9 cellular contexts compared by ENCODE assay signal in genomic region chr1:100866041-100866900, GRCh38. TPM values are rescaled to one million over a fixed set of nuclear protein-coding genes. Genes with fewer than 3 reads are reported as not detected.
DNase-seq lines count a peak whose midpoint lies in the region; ATAC-seq, FAIRE-seq and TF ChIP-seq lines count a peak whose summit lies in the region.
"Had no signal": no experiment of that assay in that cellular context is flagged by ENCODE, and none has a peak within 500 bp of the region (broad histone marks: within the 10 kb centered on the region; RNA-seq: fewer than 3 reads in every experiment).

No MANE protein-coding gene starts in this region.

- ATAC-seq in GM19351 (IDR thresholded peaks at IDR 0.05; ENCODE audit: unreplicated experiment) (peak; percentile 74), K562 (peak; percentile 84)

- FAIRE-seq in K562 (lab: Jason Lieb, UNC), result peak; percentile 60

- no TSS peak for BruUV-seq in K562 (replicated peaks; lab: Mats Ljungman, UMichigan)

- no peak for TF ChIP-seq EP300 in K562 (IDR thresholded peaks at IDR 0.05; ENCODE audit: low read length)

- peak; percentile 39 to 77 (median 58); a peak in 4 of 6 replicates for TF ChIP-seq CTCF in K562 (IDR thresholded peaks at IDR 0.05 in 2 of 3, conservative IDR thresholded peaks at IDR 0.05 in 1 of 3; ENCODE audit: insufficient read depth in 2 of 3, low read depth in 1 of 3, low read length in 3 of 3)

- H3K9me1 ChIP-seq in K562 (ENCODE audit: control insufficient read depth, insufficient read depth, low read length), result no peaks in the 10 kb centered on the region

- H3K27me3 ChIP-seq in K562 (ENCODE audit: control insufficient read depth in 2 of 2, insufficient read depth in 2 of 2, low read length in 2 of 2), result no peaks in the 10 kb centered on the region

- H3K36me3 ChIP-seq in K562 (ENCODE audit: control insufficient read depth, insufficient read depth, low read length), result no peaks in the 10 kb centered on the region

- no peak overlapping the region for H3K27ac ChIP-seq in K562 (ENCODE audit: extremely low read depth, low read depth, low read length)
- H3K27ac ChIP-seq: KMS-11 had no signal

- no peak overlapping the region for H3K4me3 ChIP-seq in K562

- H3K4me2 ChIP-seq in K562 (ENCODE audit: insufficient read depth, low read length), result no peak overlapping the region
- H3K4me2 ChIP-seq: KMS-11 had no signal

- TF ChIP-seq POLR2A in K562 (conservative IDR thresholded peaks at IDR 0.05), result no peak

- no peaks in the 10 kb centered on the region for H3K4me1 ChIP-seq in K562 (replicated peaks in 1 of 2; ENCODE audit: control insufficient read depth in 2 of 2, insufficient read depth in 2 of 2, low read length in 2 of 2)

- peak; percentile 94 for TF ChIP-seq RAD21 in K562 (CRISPR knock-in tag; conservative IDR thresholded peaks at IDR 0.05 in 1 of 2, IDR thresholded peaks at IDR 0.05 in 1 of 2)

- 9% methylated on average over 5 of the region's 5 CpGs for whole genome bisulfite sequencing in K562 (ENCODE audit: insufficient coverage, low coverage, missing lambda C conversion rate)

- H3K79me2 ChIP-seq in K562 (ENCODE audit: control insufficient read depth, insufficient read depth, low read length), result no peaks in the 10 kb centered on the region

- H3K9me3 ChIP-seq in K562 (replicated peaks; ENCODE audit: control insufficient read depth, insufficient read depth, low read depth, low read length), result no peaks in the 10 kb centered on the region

- H3K9ac ChIP-seq in K562 (ENCODE audit: insufficient read depth in 1 of 2, low read depth in 2 of 2, low read length in 2 of 2), result no peak overlapping the region
- H3K9ac ChIP-seq: KMS-11 had no signal

- H4K20me1 ChIP-seq in K562 (replicated peaks; ENCODE audit: control insufficient read depth, insufficient read depth, low read length), result no peaks in the 10 kb centered on the region

- DNase-seq in CD1c-positive myeloid dendritic cell (ENCODE audit: extremely low spot score), result peak; percentile 61
- peak; percentile 59 for DNase-seq in NAMALWA (ENCODE audit: low spot score)
- DNase-seq in K562 (ENCODE audit: extremely low read depth in 1 of 4, low spot score in 3 of 4), result peak; percentile 31 to 48 (median 38)
- DNase-seq in left kidney (ENCODE audit: low read depth, low spot score), result peak; percentile 26
- DNase-seq in T-helper 9 cell, result no peak
- no peak for DNase-seq in GOT3 (lab: John Stamatoyannopoulos, UW)
- no peak for DNase-seq in activated naive CD4-positive, alpha-beta T cell (lab: John Stamatoyannopoulos, UW)

- CTCF ChIA-PET in K562 (lab: Yijun Ruan, JAX; ENCODE audit: low intra/inter-chr PET ratio), result interaction anchor here (0.6 to 2.6 kb wide), 6 partner anchors 116 to 1875 kb away, joined by 3 to 12 read pairs (median 5); no protein-coding TSS in a partner anchor

- intact Hi-C loops in K562 (cut with micrococcal nuclease), result loop anchor here (1.0 to 5.0 kb wide), 4 partner anchors 31 to 324 kb away; no protein-coding TSS in a partner anchor

- POLR2A ChIA-PET in K562 (lab: Yijun Ruan, JAX), result no interaction called here

- H2AFZ ChIP-seq in K562 (ENCODE audit: low read depth, low read length), result no peak overlapping the region

- in situ Hi-C loops in K562 (cut with MboI), result loop anchor here (10.0 to 25.0 kb wide), 3 partner anchors 111 to 1061 kb away; no protein-coding TSS in a partner anchor

TF ChIP-seq in K562, 482 proteins besides CTCF, POLR2A, EP300 and RAD21:
- peak; percentile 43; the same call in 1 of the 2 replicates for TF ChIP-seq ZNF175 (CRISPR knock-in tag; IDR thresholded peaks at IDR 0.05; ENCODE audit: low read depth)
- TF ChIP-seq CC2D1A (IDR thresholded peaks at IDR 0.05), result 0 out of 2 replicates have a peak, but pooled peaks have one; percentile 15
- TF ChIP-seq ZNF174 (CRISPR knock-in tag; IDR thresholded peaks at IDR 0.05), result 0 out of 2 replicates have a peak, but pooled peaks have one; percentile 17
- no peak for TF ChIP-seq HNRNPK (IDR thresholded peaks at IDR 0.05; ENCODE audit: low read depth, low read length, poor library complexity, severe bottlenecking)
- peak; percentile 72 for TF ChIP-seq SMC3 (conservative IDR thresholded peaks at IDR 0.05; ENCODE audit: insufficient read depth, low read depth, low read length)
- TF ChIP-seq ARID2 (IDR thresholded peaks at IDR 0.05), result 0 out of 2 replicates have a peak, but pooled peaks have one; percentile 18
- TF ChIP-seq ZFPM2 (CRISPR knock-in tag; IDR thresholded peaks at IDR 0.05), result no peak
- TF ChIP-seq DEAF1 (CRISPR knock-in tag; IDR thresholded peaks at IDR 0.05), result peak; percentile 89

RNA-seq across cellular contexts. Expression of gene EXTL2, which starts 28.4 kb away (rescaled TPM):
- total RNA-seq in K562 (2011; cell fraction: chromatin; rRNA removed; ENCODE audit: low replicate concordance), result 22.5 and 64.7 TPM in 2 replicates
- total RNA-seq in K562 (2011; cell fraction: nucleolus; rRNA removed), result 18.0 and 20.9 TPM in 2 replicates
- total RNA-seq in K562 (2011; cell fraction: nucleoplasm; rRNA removed), result 37.9 and 70.1 TPM in 2 replicates
- 8.5 and 9.1 TPM in 2 replicates for total RNA-seq in K562 (2014; rRNA removed)
- 27.7 and 29.4 TPM in 2 replicates for total RNA-seq in K562 (2014; rRNA removed; fragmentation: Illumina TruSeq; extraction: Trizol)
- 25.0 and 26.0 TPM in 2 replicates for total RNA-seq in K562 (2015; rRNA removed; fragmentation: Illumina TruSeq; extraction: Trizol)
- total RNA-seq in K562 (2021), result 16.8 and 17.0 TPM in 2 replicates
- polyA plus RNA-seq in K562 (2011; rRNA removed), result 29.7 and 40.7 TPM in 2 replicates
- polyA plus RNA-seq in K562 (2011; cell fraction: cytosol; rRNA removed), result 7.8 and 12.4 TPM in 2 replicates
- 28.9 and 33.0 TPM in 2 replicates for polyA plus RNA-seq in K562 (2011; cell fraction: nucleus; rRNA removed)
- polyA plus RNA-seq in K562 (2012), result 15.7 and 21.4 TPM in 2 replicates
- 20.4 and 21.2 TPM in 2 replicates for polyA plus RNA-seq in K562 (2014; fragmentation: Illumina TruSeq; extraction: Trizol)
- 10 to 100 TPM; 30.5 to 38.6 TPM for polyA plus RNA-seq in K562 (2014; fragmentation: Nextera tagmentation; extraction: Ambion mirVana)
- polyA plus RNA-seq in K562 (2014; rRNA removed), result 14.1 and 17.9 TPM in 2 replicates
- polyA minus RNA-seq in K562 (2011; rRNA and poly(A)+ RNA removed), result 25.9 and 28.3 TPM in 2 replicates
- 6.7 and 13.1 TPM in 2 replicates for polyA minus RNA-seq in K562 (2011; cell fraction: cytosol; rRNA and poly(A)+ RNA removed)
- polyA minus RNA-seq in K562 (2011; cell fraction: nucleus; rRNA and poly(A)+ RNA removed), result 19.9 and 35.4 TPM in 2 replicates

RNA-seq across cellular contexts. Expression of gene SLC30A7, which starts 29.6 kb away (rescaled TPM):
- 26.7 and 40.9 TPM in 2 replicates for total RNA-seq in K562 (2011; cell fraction: chromatin; rRNA removed; ENCODE audit: low replicate concordance)
- 7.3 and 9.2 TPM in 2 replicates for total RNA-seq in K562 (2011; cell fraction: nucleolus; rRNA removed)
- 23.0 and 38.4 TPM in 2 replicates for total RNA-seq in K562 (2011; cell fraction: nucleoplasm; rRNA removed)
- total RNA-seq in K562 (2014; rRNA removed), result 7.2 and 7.4 TPM in 2 replicates
- 17.1 and 19.5 TPM in 2 replicates for total RNA-seq in K562 (2014; rRNA removed; fragmentation: Illumina TruSeq; extraction: Trizol)
- total RNA-seq in K562 (2015; rRNA removed; fragmentation: Illumina TruSeq; extraction: Trizol), result 14.0 and 14.6 TPM in 2 replicates
- total RNA-seq in K562 (2021), result 14.0 and 15.1 TPM in 2 replicates
- polyA plus RNA-seq in K562 (2011; rRNA removed), result 6.0 and 7.2 TPM in 2 replicates
- 1.7 and 3.6 TPM in 2 replicates for polyA plus RNA-seq in K562 (2011; cell fraction: cytosol; rRNA removed)
- 8.3 and 9.2 TPM in 2 replicates for polyA plus RNA-seq in K562 (2011; cell fraction: nucleus; rRNA removed)
- polyA plus RNA-seq in K562 (2012), result 2.9 and 3.0 TPM in 2 replicates
- 5.5 and 5.8 TPM in 2 replicates for polyA plus RNA-seq in K562 (2014; fragmentation: Illumina TruSeq; extraction: Trizol)
- 1 to 10 TPM; 4.3 to 9.3 TPM for polyA plus RNA-seq in K562 (2014; fragmentation: Nextera tagmentation; extraction: Ambion mirVana)
- polyA plus RNA-seq in K562 (2014; rRNA removed), result 3.5 and 3.6 TPM in 2 replicates
- polyA minus RNA-seq in K562 (2011; rRNA and poly(A)+ RNA removed), result 13.4 and 14.2 TPM in 2 replicates
- 9.3 and 12.6 TPM in 2 replicates for polyA minus RNA-seq in K562 (2011; cell fraction: cytosol; rRNA and poly(A)+ RNA removed)
- 6.5 and 9.0 TPM in 2 replicates for polyA minus RNA-seq in K562 (2011; cell fraction: nucleus; rRNA and poly(A)+ RNA removed)

Comparison
In these comparisons a context has a peak if more than half of its experiments do, and no peak if none do; other contexts are left out.
1. DNase-seq: peak in CD1c-positive myeloid dendritic cell (single experiment), NAMALWA (single experiment), K562 (4 of 4) and left kidney (single experiment); none in T-helper 9 cell (single experiment), GOT3 (single experiment) and activated naive CD4-positive, alpha-beta T cell (0 of 4).